Comparison of ENCODE assay signal across 23 cellular contexts in genomic region chr17:43875476-43876147, GRCh38. TPM values are rescaled to one million over a fixed set of nuclear protein-coding genes. Genes with fewer than 3 reads are reported as not detected.
DNase-seq lines count a peak whose midpoint lies in the region; ATAC-seq and TF ChIP-seq lines count a peak whose summit lies in the region.
"Had no signal": no experiment of that assay in that cellular context is flagged by ENCODE, and none has a peak within 500 bp of the region (broad histone marks: within the 10 kb centered on the region; RNA-seq: fewer than 3 reads in every experiment).

No MANE protein-coding gene starts in this region.

- no peaks in the 10 kb centered on the region for H3K9me3 Mint-ChIP-seq in endodermal cell
- no peaks in the 10 kb centered on the region for H3K9me3 Mint-ChIP-seq in stimulated activated effector memory CD8-positive, alpha-beta T cell treated with anti-CD3 and anti-CD28 coated beads, Interleukin-12 subunit alpha, Interleukin-12 subunit beta, amount 100 ng/mL, for 72 hours
- H3K9me3 Mint-ChIP-seq: CD8-positive, alpha-beta memory T cell; IgD-negative memory B cell had no signal

- no peaks in the 10 kb centered on the region for H3K27me3 ChIP-seq in left ventricle myocardium inferior (ENCODE audit: low read depth)
- H3K27me3 ChIP-seq in heart right ventricle, result no peaks in the 10 kb centered on the region
- no peaks in the 10 kb centered on the region for H3K27me3 ChIP-seq in H7 (ENCODE audit: control insufficient read depth, insufficient read depth, low read length)
- no peaks in the 10 kb centered on the region for H3K27me3 ChIP-seq in endodermal cell (ENCODE audit: control insufficient read depth, insufficient read depth, low read length, poor library complexity, severe bottlenecking)
- H3K27me3 ChIP-seq: BLaER1 treated with 17β-estradiol and CSF1 and Interleukin-3, amounts not matched to agents 10 nM and 100 nM; Peyer's patch had no signal

- peaks cover 2% of the 10 kb centered on the region for H3K27me3 Mint-ChIP-seq in endodermal cell (ENCODE audit: insufficient read depth)

- H3K4me3 ChIP-seq in left ventricle myocardium inferior (no peak overlapping the region), heart right ventricle (no peak overlapping the region), H7 (ENCODE audit: insufficient read depth, low read depth, low read length) (no peak overlapping the region), endodermal cell (ENCODE audit: low read length) (no peak overlapping the region)
- H3K4me3 ChIP-seq: A549; BLaER1 treated with 17β-estradiol and CSF1 and Interleukin-3, amounts not matched to agents 10 nM and 100 nM; GM12878; Peyer's patch had no signal

- H3K27ac ChIP-seq in left ventricle myocardium inferior (replicated peaks) (peak overlapping the region; percentile 89), heart right ventricle (peak overlapping the region in 1 of 10 donors; percentile 28), endodermal cell (ENCODE audit: low read depth, low read length) (no peak overlapping the region)
- H3K27ac ChIP-seq: A549; BLaER1 treated with 17β-estradiol and CSF1 and Interleukin-3, amounts not matched to agents 10 nM and 100 nM had no signal

- intact Hi-C loops in left ventricle myocardium inferior (cut with micrococcal nuclease), result no loop called here
- intact Hi-C loops in heart right ventricle (cut with DNase I), result loop anchor here in 3 of 10 donors (5.0 to 10.0 kb wide), 2 partner anchors 119 to 122 kb away; no protein-coding TSS in a partner anchor

- H3K4me1 ChIP-seq in left ventricle myocardium inferior (peaks cover 45% of the 10 kb centered on the region), heart right ventricle (peaks cover 0 to 35% (median 9%) of the 10 kb centered on the region in 9 donors), endodermal cell (ENCODE audit: control insufficient read depth, insufficient read depth, low read length) (no peaks in the 10 kb centered on the region)

- H3K36me3 Mint-ChIP-seq in endodermal cell (ENCODE audit: low read depth), result no peaks in the 10 kb centered on the region
- no peaks in the 10 kb centered on the region for H3K36me3 Mint-ChIP-seq in stimulated activated effector memory CD8-positive, alpha-beta T cell treated with anti-CD3 and anti-CD28 coated beads, Interleukin-12 subunit alpha, Interleukin-12 subunit beta, amount 100 ng/mL, for 72 hours
- H3K36me3 Mint-ChIP-seq: CD8-positive, alpha-beta memory T cell had no signal

- WGBS in heart right ventricle, 2 donors, result 88 to 93% methylated on average over 3 of the region's 3 CpGs
- WGBS in endodermal cell (ENCODE audit: insufficient coverage in 1 of 2, insufficient read length in 1 of 2), 2 experiments, result 98 to 100% methylated on average over 1 to 3 of the region's 3 CpGs

- peaks cover 9% of the 10 kb centered on the region for H3K4me1 Mint-ChIP-seq in endodermal cell
- H3K4me1 Mint-ChIP-seq in stimulated activated effector memory CD8-positive, alpha-beta T cell treated with anti-CD3 and anti-CD28 coated beads, Interleukin-12 subunit alpha, Interleukin-12 subunit beta, amount 100 ng/mL, for 72 hours, result peaks cover 8% of the 10 kb centered on the region
- H3K4me1 Mint-ChIP-seq: IgD-negative memory B cell had no signal

- no peak overlapping the region for H3K9ac ChIP-seq in endodermal cell (ENCODE audit: extremely low read depth, low read length, poor library complexity, severe bottlenecking)
- H3K9ac ChIP-seq: BLaER1 treated with 17β-estradiol and CSF1 and Interleukin-3, amounts not matched to agents 10 nM and 100 nM had no signal

- no peaks in the 10 kb centered on the region for H3K9me3 ChIP-seq in left ventricle myocardium inferior (replicated peaks)
- H3K9me3 ChIP-seq in heart right ventricle, result no peaks in the 10 kb centered on the region
- H3K9me3 ChIP-seq in endodermal cell (ENCODE audit: control insufficient read depth, low read length), result no peaks in the 10 kb centered on the region
- H3K9me3 ChIP-seq: A549, Peyer's patch had no signal

- no peak overlapping the region for H3K4me3 Mint-ChIP-seq in endodermal cell
- H3K4me3 Mint-ChIP-seq in stimulated activated effector memory CD8-positive, alpha-beta T cell treated with anti-CD3 and anti-CD28 coated beads, Interleukin-12 subunit alpha, Interleukin-12 subunit beta, amount 100 ng/mL, for 72 hours, result no peak overlapping the region
- H3K4me3 Mint-ChIP-seq: CD8-positive, alpha-beta memory T cell; IgD-negative memory B cell had no signal

- ATAC-seq in heart right ventricle, result no peak
- ATAC-seq in stimulated activated effector memory CD8-positive, alpha-beta T cell treated with anti-CD3 and anti-CD28 coated beads, Interleukin-12 subunit alpha, Interleukin-12 subunit beta, amount 100 ng/mL, for 72 hours, result no peak
- no peak for ATAC-seq in GM21825 (IDR thresholded peaks at IDR 0.05; ENCODE audit: unreplicated experiment)
- ATAC-seq: A549, GM12878 had no signal

- H3K27ac Mint-ChIP-seq in endodermal cell, result no peak overlapping the region
- H3K27ac Mint-ChIP-seq in stimulated activated effector memory CD8-positive, alpha-beta T cell treated with anti-CD3 and anti-CD28 coated beads, Interleukin-12 subunit alpha, Interleukin-12 subunit beta, amount 100 ng/mL, for 72 hours, result peak overlapping the region; percentile 43
- H3K27ac Mint-ChIP-seq: CD8-positive, alpha-beta memory T cell; IgD-negative memory B cell had no signal

- H3K36me3 ChIP-seq in left ventricle myocardium inferior, result no peaks in the 10 kb centered on the region
- peaks cover 0 to 12% (median 0%) of the 10 kb centered on the region in 9 donors for H3K36me3 ChIP-seq in heart right ventricle
- H3K36me3 ChIP-seq in H7 (replicated peaks; ENCODE audit: control insufficient read depth, insufficient read depth, low read length), result peaks cover 1% of the 10 kb centered on the region
- H3K36me3 ChIP-seq in endodermal cell (ENCODE audit: control insufficient read depth, insufficient read depth, low read length), result no peaks in the 10 kb centered on the region
- H3K36me3 ChIP-seq: BLaER1 treated with 17β-estradiol and CSF1 and Interleukin-3, amounts not matched to agents 10 nM and 100 nM; Peyer's patch had no signal

- DNase-seq in left ventricle myocardium inferior, result no peak
- DNase-seq in heart right ventricle, result no peak
- DNase-seq in H7, result peak; percentile 8
- DNase-seq in endodermal cell, result peak; percentile 42
- no peak for DNase-seq in stimulated activated effector memory CD8-positive, alpha-beta T cell treated with anti-CD3 and anti-CD28 coated beads, Interleukin-12 subunit alpha, Interleukin-12 subunit beta, amount 100 ng/mL, for 72 hours (ENCODE audit: low spot score in 2 of 2)
- DNase-seq in NCI-H1694 (lab: John Stamatoyannopoulos, UW), result no peak
- no peak for DNase-seq in stimulated activated CD8-positive, alpha-beta memory T cell treated with anti-CD3 and anti-CD28 coated beads, Interleukin-4, amount 100 ng/mL, for 48 hours
- DNase-seq: CD8-positive, alpha-beta memory T cell; DMS79; NCI-H1105 treated with DMSO at 0.1 percent for 48 hours; NCI-H187; NCI-H226; NCI-H524 treated with DMSO at 0.1 percent for 48 hours; Peyer's patch; Right ventricle myocardium superior had no signal

- no peak for TF ChIP-seq CTCF in left ventricle myocardium inferior (IDR thresholded peaks at IDR 0.05; ENCODE audit: borderline replicate concordance)
- TF ChIP-seq CTCF in heart right ventricle (IDR thresholded peaks at IDR 0.05), result no peak
- no peak for TF ChIP-seq CTCF in endodermal cell (conservative IDR thresholded peaks at IDR 0.05)

RNA-seq across cellular contexts. Expression of gene CD300LG, which starts 28.6 kb away (rescaled TPM):
- 12.6 TPM for total RNA-seq in left ventricle myocardium inferior
- 10 to 100 TPM in 7 of 10 donors, 1 to 10 TPM in 3; 3.8 to 70.9 (median 12.7) TPM for total RNA-seq in heart right ventricle
- polyA plus RNA-seq in heart right ventricle, result 10 to 100 TPM; 30.0 to 34.3 TPM
- not detected in 2 replicates for total RNA-seq in H7 (2014; rRNA removed; shearing (Covaris generic))
- total RNA-seq in endodermal cell, result not detected
- polyA plus RNA-seq in endodermal cell (2013, experiment 1 of 2), result not detected
- not detected for polyA plus RNA-seq in endodermal cell (2013, experiment 2 of 2)
- total RNA-seq: CD8-positive, alpha-beta memory T cell; GM12878; H4; HT-29; LHCN-M2 had no signal
- polyA plus RNA-seq: A549; CD8-positive, alpha-beta memory T cell; GM12878; IgD-negative memory B cell had no signal

RNA-seq across cellular contexts. Expression of gene MPP2, which starts 31.7 kb away (rescaled TPM):
- total RNA-seq in left ventricle myocardium inferior, result 12.1 TPM
- total RNA-seq in heart right ventricle, result 10 to 100 TPM in 8 of 10 donors, 1 to 10 TPM in 2; 9.1 to 20.7 (median 14.1) TPM
- 1 to 10 TPM; 5.0 to 5.4 TPM for polyA plus RNA-seq in heart right ventricle
- total RNA-seq in H7 (2014; rRNA removed; shearing (Covaris generic)), result 9.0 and 12.2 TPM in 2 replicates
- 10 to 100 TPM; 16.2 to 18.3 TPM for total RNA-seq in endodermal cell
- polyA plus RNA-seq in endodermal cell (2013, experiment 1 of 2), result 19.7 TPM
- polyA plus RNA-seq in endodermal cell (2013, experiment 2 of 2), result 18.1 TPM

RNA-seq across cellular contexts. Expression of gene MPP3, which starts 42.7 kb away (rescaled TPM):
- total RNA-seq in left ventricle myocardium inferior (35.2 TPM), heart right ventricle (10 to 100 TPM; 16.6 to 84.2 (median 26.6) TPM), endodermal cell (1 to 10 TPM; 5.8 to 6.8 TPM)
- 10 to 100 TPM; 41.0 to 90.1 TPM for polyA plus RNA-seq in heart right ventricle
- 7.7 and 8.3 TPM in 2 replicates for total RNA-seq in H7 (2014; rRNA removed; shearing (Covaris generic))
- polyA plus RNA-seq in endodermal cell (2013, experiment 1 of 2), result 6.6 TPM
- polyA plus RNA-seq in endodermal cell (2013, experiment 2 of 2), result 10.8 TPM
- total RNA-seq: GM12878 had no signal
- polyA plus RNA-seq: CD8-positive, alpha-beta memory T cell; GM12878; IgD-negative memory B cell had no signal

Comparison
In these comparisons a context has a peak if more than half of its experiments do, and no peak if none do; other contexts are left out.
1. DNase-seq: peak in H7 (single experiment) and endodermal cell (single experiment); none in left ventricle myocardium inferior (single experiment), heart right ventricle (0 of 2), stimulated activated effector memory CD8-positive, alpha-beta T cell treated with anti-CD3 and anti-CD28 coated beads, Interleukin-12 subunit alpha, Interleukin-12 subunit beta, amount 100 ng/mL, for 72 hours (0 of 2), NCI-H1694 (single experiment) and stimulated activated CD8-positive, alpha-beta memory T cell treated with anti-CD3 and anti-CD28 coated beads, Interleukin-4, amount 100 ng/mL, for 48 hours (single experiment).